ENCODE assay signal across 41 cellular contexts in the genomic region with DNA sequence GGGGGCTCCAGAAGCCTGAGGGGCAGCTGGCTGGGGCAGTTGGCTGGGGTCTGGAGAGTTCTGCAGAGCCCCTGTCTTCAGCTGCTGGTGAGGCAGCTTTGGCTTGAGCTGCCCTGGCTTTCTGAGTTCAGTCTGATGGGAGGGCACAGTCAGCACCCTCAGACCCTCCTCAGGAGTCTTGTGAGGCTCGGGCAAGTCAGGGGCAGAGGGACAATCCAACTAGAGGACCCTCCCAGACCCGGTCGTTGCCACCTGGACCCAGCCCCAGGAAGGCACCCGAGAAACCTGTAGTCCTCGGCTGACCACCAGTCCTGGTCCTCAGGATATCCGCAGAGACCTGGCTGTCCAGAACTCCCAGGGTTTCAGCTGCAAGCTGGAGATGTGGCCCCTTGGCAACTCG. TPM values are rescaled to one million over a fixed set of nuclear protein-coding genes. Genes with fewer than 3 reads are reported as not detected.
"Had no signal": no experiment of that assay in that cellular context is flagged by ENCODE, and none has a peak within 500 bp of the region (broad histone marks: within the 10 kb centered on the region; RNA-seq: fewer than 3 reads in every experiment).

No MANE protein-coding gene starts in this region.

- H3K4me3 Mint-ChIP-seq: activated B cell treated with CpG ODN at 0.5 μM for 24 hours; activated CD4-positive, alpha-beta memory T cell treated with anti-CD3 and anti-CD28 coated beads for 36 hours; activated CD4-positive, alpha-beta T cell treated with anti-CD3 and anti-CD28 coated beads for 36 hours; activated CD8-positive, alpha-beta T cell treated with anti-CD3 and anti-CD28 coated beads for 36 hours; activated naive CD4-positive, alpha-beta T cell treated with anti-CD3 and anti-CD28 coated beads for 36 hours; activated naive CD8-positive, alpha-beta T cell; activated naive CD8-positive, alpha-beta T cell treated with anti-CD3 and anti-CD28 coated beads, Interleukin-2, amount 10 ng/mL, durations not matched to agents 7 days and 5 days; activated naive CD8-positive, alpha-beta T cell treated with anti-CD3 and anti-CD28 coated beads, Interleukin-2, amount 50 U/mL, for 24 hours; activated T-cell treated with anti-CD3 and anti-CD28 coated beads, Interleukin-2, amount 50 U/mL, for 4 hours; activated T-cell treated with anti-CD3 and anti-CD28 coated beads, Interleukin-2, amount 50 U/mL, for 72 hours; activated T-helper 1 cell treated with anti-CD3 and anti-CD28 coated beads, Interleukin-12 subunit alpha, Interleukin-12 subunit beta, Interleukin-2, Interleukin-4 antibody, amounts not matched to agents 30 ng/mL and 10 ng/mL and 1 ng/mL, durations not matched to agents 14 hours and 24 hours and 36 hours; activated T-helper 17 cell treated with anti-CD3 and anti-CD28 coated beads, Interleukin-2, amount 50 U/mL, for 72 hours; brain; central memory CD8-positive, alpha-beta T cell; T-helper 1 cell treated with Interleukin-12 subunit alpha and Interleukin-12 subunit beta and Interleukin-4 antibody, amounts not matched to agents 30 μg/mL and 1 μg/mL, for 36 hours; T-helper 2 cell treated with Interferon-gamma antibody and Interleukin-4, amounts not matched to agents 5 μg/mL and 100 μg/mL, for 36 hours had no signal

- H3K4me1 ChIP-seq: ascending aorta had no signal

- FAIRE-seq: bronchial epithelial cell, TTC549 had no signal

- H3K4me1 Mint-ChIP-seq: activated B cell treated with CpG ODN at 0.5 μM for 24 hours; activated CD4-positive, alpha-beta T cell treated with anti-CD3 and anti-CD28 coated beads for 36 hours; activated naive CD8-positive, alpha-beta T cell treated with anti-CD3 and anti-CD28 coated beads, Interleukin-2, amount 10 ng/mL, durations not matched to agents 7 days and 5 days; activated naive CD8-positive, alpha-beta T cell treated with anti-CD3 and anti-CD28 coated beads, Interleukin-2, amount 50 U/mL, for 24 hours; activated T-helper 17 cell treated with anti-CD3 and anti-CD28 coated beads, Interleukin-2, amount 50 U/mL, for 72 hours; central memory CD8-positive, alpha-beta T cell had no signal

- H3K27me3 ChIP-seq: ascending aorta, cardiac muscle cell had no signal

- ATAC-seq: activated CD4-positive, alpha-beta T cell treated with anti-CD3 and anti-CD28 coated beads for 36 hours; activated CD8-positive, alpha-beta T cell treated with anti-CD3 and anti-CD28 coated beads for 36 hours; activated naive CD8-positive, alpha-beta T cell treated with anti-CD3 and anti-CD28 coated beads, Interleukin-2, amount 50 U/mL, for 24 hours; activated T-cell treated with anti-CD3 and anti-CD28 coated beads, Interleukin-2, amount 50 U/mL, for 4 hours; activated T-cell treated with anti-CD3 and anti-CD28 coated beads, Interleukin-2, amount 50 U/mL, for 72 hours; activated T-helper 17 cell treated with anti-CD3 and anti-CD28 coated beads, Interleukin-2, amount 50 U/mL, for 72 hours had no signal

- H3K36me3 ChIP-seq: ascending aorta, cardiac muscle cell had no signal

- H3K36me3 Mint-ChIP-seq: activated CD4-positive, alpha-beta memory T cell treated with anti-CD3 and anti-CD28 coated beads for 36 hours; activated naive CD8-positive, alpha-beta T cell; activated naive CD8-positive, alpha-beta T cell treated with anti-CD3 and anti-CD28 coated beads, Interleukin-2, amount 10 ng/mL, durations not matched to agents 7 days and 5 days; brain had no signal

- H3K9me3 Mint-ChIP-seq: activated B cell treated with CpG ODN at 0.5 μM for 24 hours; activated CD4-positive, alpha-beta memory T cell treated with anti-CD3 and anti-CD28 coated beads for 36 hours; activated CD8-positive, alpha-beta T cell treated with anti-CD3 and anti-CD28 coated beads for 36 hours; activated naive CD4-positive, alpha-beta T cell treated with anti-CD3 and anti-CD28 coated beads for 36 hours; activated naive CD8-positive, alpha-beta T cell treated with anti-CD3 and anti-CD28 coated beads, Interleukin-2, amount 10 ng/mL, durations not matched to agents 7 days and 5 days; activated naive CD8-positive, alpha-beta T cell treated with anti-CD3 and anti-CD28 coated beads, Interleukin-2, amount 50 U/mL, for 24 hours; activated T-cell treated with anti-CD3 and anti-CD28 coated beads, Interleukin-2, amount 50 U/mL, for 4 hours; activated T-cell treated with anti-CD3 and anti-CD28 coated beads, Interleukin-2, amount 50 U/mL, for 72 hours; activated T-helper 1 cell treated with anti-CD3 and anti-CD28 coated beads, Interleukin-12 subunit alpha, Interleukin-12 subunit beta, Interleukin-2, Interleukin-4 antibody, amounts not matched to agents 30 ng/mL and 10 ng/mL and 1 ng/mL, durations not matched to agents 14 hours and 24 hours and 36 hours; activated T-helper 17 cell treated with anti-CD3 and anti-CD28 coated beads, Interleukin-2, amount 50 U/mL, for 72 hours; central memory CD8-positive, alpha-beta T cell; T-helper 1 cell treated with Interleukin-12 subunit alpha and Interleukin-12 subunit beta and Interleukin-4 antibody, amounts not matched to agents 30 μg/mL and 1 μg/mL, for 36 hours; T-helper 2 cell treated with Interferon-gamma antibody and Interleukin-4, amounts not matched to agents 5 μg/mL and 100 μg/mL, for 36 hours had no signal

- H3K4me3 ChIP-seq: ascending aorta, cardiac muscle cell had no signal

- H3K27me3 Mint-ChIP-seq: activated CD8-positive, alpha-beta T cell treated with anti-CD3 and anti-CD28 coated beads for 36 hours; activated naive CD8-positive, alpha-beta T cell had no signal

- H3K27ac Mint-ChIP-seq: activated B cell treated with CpG ODN at 0.5 μM for 24 hours; activated CD4-positive, alpha-beta memory T cell treated with anti-CD3 and anti-CD28 coated beads for 36 hours; activated CD4-positive, alpha-beta T cell treated with anti-CD3 and anti-CD28 coated beads for 36 hours; activated CD8-positive, alpha-beta T cell treated with anti-CD3 and anti-CD28 coated beads for 36 hours; activated naive CD4-positive, alpha-beta T cell treated with anti-CD3 and anti-CD28 coated beads for 36 hours; activated naive CD8-positive, alpha-beta T cell; activated naive CD8-positive, alpha-beta T cell treated with anti-CD3 and anti-CD28 coated beads, Interleukin-2, amount 10 ng/mL, durations not matched to agents 7 days and 5 days; activated naive CD8-positive, alpha-beta T cell treated with anti-CD3 and anti-CD28 coated beads, Interleukin-2, amount 50 U/mL, for 24 hours; activated T-cell treated with anti-CD3 and anti-CD28 coated beads, Interleukin-2, amount 50 U/mL, for 72 hours; activated T-helper 1 cell treated with anti-CD3 and anti-CD28 coated beads, Interleukin-12 subunit alpha, Interleukin-12 subunit beta, Interleukin-2, Interleukin-4 antibody, amounts not matched to agents 30 ng/mL and 10 ng/mL and 1 ng/mL, durations not matched to agents 14 hours and 24 hours and 36 hours; T-helper 1 cell treated with Interleukin-12 subunit alpha and Interleukin-12 subunit beta and Interleukin-4 antibody, amounts not matched to agents 30 μg/mL and 1 μg/mL, for 36 hours; T-helper 2 cell treated with Interferon-gamma antibody and Interleukin-4, amounts not matched to agents 5 μg/mL and 100 μg/mL, for 36 hours had no signal

- DNase-seq: activated B cell treated with CpG ODN at 0.5 μM for 24 hours; activated CD4-positive, alpha-beta memory T cell treated with anti-CD3 and anti-CD28 coated beads for 36 hours; activated CD4-positive, alpha-beta T cell treated with anti-CD3 and anti-CD28 coated beads for 36 hours; activated CD4-positive, alpha-beta T cell treated with anti-CD3 and anti-CD28 coated beads for 48 hours; activated CD4-positive, alpha-beta T cell treated with anti-CD3 and anti-CD28 coated beads, Interleukin-2, amount 50 U/mL, for 1 hour; activated CD4-positive, alpha-beta T cell treated with anti-CD3 and anti-CD28 coated beads, Interleukin-2, amount 50 U/mL, for 4 hours; activated CD4-positive, CD25-positive, alpha-beta regulatory T cell treated with anti-CD3 and anti-CD28 coated beads, Interleukin-2, amount 50 U/mL, for 72 hours; activated CD8-positive, alpha-beta memory T cell treated with anti-CD3 and anti-CD28 coated beads, Interleukin-2, amount 50 U/mL, for 4 hours; activated CD8-positive, alpha-beta T cell treated with anti-CD3 and anti-CD28 coated beads for 36 hours; activated effector memory CD4-positive, alpha-beta T cell treated with anti-CD3 and anti-CD28 coated beads, Interleukin-2, amount 50 U/mL, for 16 hours; activated gamma-delta T cell treated with Interleukin-2 at 50 U/mL for 16 hours; activated naive CD4-positive, alpha-beta T cell; activated naive CD4-positive, alpha-beta T cell treated with anti-CD3 and anti-CD28 coated beads for 36 hours; activated naive CD4-positive, alpha-beta T cell treated with anti-CD3 and anti-CD28 coated beads, Interleukin-2, amount 50 U/mL, for 16 hours; activated naive CD8-positive, alpha-beta T cell treated with anti-CD3 and anti-CD28 coated beads, Interleukin-2, amount 10 ng/mL, durations not matched to agents 7 days and 5 days; activated naive CD8-positive, alpha-beta T cell treated with anti-CD3 and anti-CD28 coated beads, Interleukin-2, amount 50 U/mL, for 24 hours; activated T-cell treated with anti-CD3 and anti-CD28 coated beads for 4 hours; activated T-cell treated with anti-CD3 and anti-CD28 coated beads, Interleukin-2, amount 50 U/mL, for 1 hour; activated T-cell treated with anti-CD3 and anti-CD28 coated beads, Interleukin-2, amount 50 U/mL, for 4 hours; activated T-cell treated with anti-CD3 and anti-CD28 coated beads, Interleukin-2, amount 50 U/mL, for 72 hours; amygdala; anterior cingulate cortex; caudate nucleus; cerebellar nuclear complex; SW 1271; T-helper 1 cell; T-helper 2 cell; T-helper 9 cell had no signal

- H3K27ac ChIP-seq: ascending aorta, cardiac muscle cell, VCaP had no signal

- H3K9me3 ChIP-seq: ascending aorta had no signal

RNA-seq across cellular contexts. Expression of a gene that starts 1.9 kb away (rescaled TPM):
- total RNA-seq: activated B cell treated with CpG ODN at 0.5 μM for 24 hours; activated CD4-positive, alpha-beta memory T cell treated with anti-CD3 and anti-CD28 coated beads for 36 hours; activated CD4-positive, alpha-beta T cell treated with anti-CD3 and anti-CD28 coated beads for 36 hours; activated CD8-positive, alpha-beta memory T cell treated with anti-CD3 and anti-CD28 coated beads for 36 hours; activated naive CD4-positive, alpha-beta T cell treated with anti-CD3 and anti-CD28 coated beads for 36 hours; activated naive CD8-positive, alpha-beta T cell treated with anti-CD3 and anti-CD28 coated beads, Interleukin-2, amount 10 ng/mL, durations not matched to agents 7 days and 5 days; activated T-cell treated with anti-CD3 and anti-CD28 coated beads, Interleukin-2, amount 50 U/mL, for 4 hours; activated T-helper 1 cell treated with anti-CD3 and anti-CD28 coated beads, Interleukin-12 subunit alpha, Interleukin-12 subunit beta, Interleukin-2, Interleukin-4 antibody, amounts not matched to agents 30 ng/mL and 10 ng/mL and 1 ng/mL, durations not matched to agents 14 hours and 24 hours and 36 hours; activated T-helper 17 cell treated with anti-CD3 and anti-CD28 coated beads, Interleukin-2, amount 50 U/mL, for 72 hours had no signal
